ENCODE assay signal across 12 cellular contexts in the genomic region with DNA sequence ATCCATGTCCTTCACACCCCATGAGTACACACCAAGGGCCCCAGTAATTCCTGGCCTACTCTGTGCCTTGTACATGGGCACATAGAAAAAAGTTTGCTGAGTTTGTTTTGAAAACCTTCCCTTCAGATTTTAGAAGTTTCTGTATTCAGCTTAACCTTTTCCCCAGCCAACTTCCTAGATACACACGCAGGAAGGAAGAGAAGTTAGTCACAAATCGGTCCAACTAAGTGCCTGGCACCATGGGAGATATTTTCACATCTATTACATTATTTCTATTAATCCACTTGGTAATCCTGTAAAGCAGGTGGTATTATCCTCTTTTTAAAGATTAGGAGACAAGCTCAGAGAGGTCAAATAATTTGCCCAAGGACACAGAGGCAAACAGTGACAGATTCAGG. TPM values are rescaled to one million over a fixed set of nuclear protein-coding genes. Genes with fewer than 3 reads are reported as not detected.
DNase-seq lines count a peak whose midpoint lies in the region; ATAC-seq and TF ChIP-seq lines count a peak whose summit lies in the region.
"Had no signal": no experiment of that assay in that cellular context is flagged by ENCODE, and none has a peak within 500 bp of the region (broad histone marks: within the 10 kb centered on the region; RNA-seq: fewer than 3 reads in every experiment).

No MANE protein-coding gene starts in this region.

- H3K4me3 Mint-ChIP-seq in CD8-positive, alpha-beta T cell: no peak overlapping the region
- H3K4me3 Mint-ChIP-seq in activated CD8-positive, alpha-beta T cell treated with anti-CD3 and anti-CD28 coated beads, Interleukin-2, amount 10 ng/mL, durations not matched to agents 7 days and 5 days: no peak overlapping the region

- peaks cover 12% of the 10 kb centered on the region for H3K4me1 ChIP-seq in CD8-positive, alpha-beta T cell (ENCODE audit: insufficient read depth, low read length)
- peaks cover 18% of the 10 kb centered on the region for H3K4me1 ChIP-seq in prostate gland (replicated peaks)

- CTCF ChIA-PET in CD8-positive, alpha-beta T cell (lab: Charles Lee): interaction anchor here (1.0 kb wide), 1 partner anchor 9 kb away, joined by 3 read pairs; no protein-coding TSS in a partner anchor
- CTCF ChIA-PET in activated CD8-positive, alpha-beta T cell treated with anti-CD3 and anti-CD28 coated beads, Interleukin-2, amount 10 ng/mL, durations not matched to agents 7 days and 5 days (lab: Charles Lee): interaction anchor here (0.7 to 4.1 kb wide), 7 partner anchors 12 to 133 kb away, joined by 3 to 18 read pairs (median 3); a partner anchor contains a TSS

- 59% methylated on average over 2 of the region's 2 CpGs for WGBS in prostate gland

- POLR2A ChIA-PET in CD8-positive, alpha-beta T cell (lab: Charles Lee): interaction anchor here (0.6 to 2.3 kb wide), 6 partner anchors 12 to 176 kb away, joined by 3 to 9 read pairs (median 3); a partner anchor contains a TSS
- POLR2A ChIA-PET in activated CD8-positive, alpha-beta T cell treated with anti-CD3 and anti-CD28 coated beads, Interleukin-2, amount 10 ng/mL, durations not matched to agents 7 days and 5 days (lab: Charles Lee): no interaction called here

- no peaks in the 10 kb centered on the region for H3K9me3 ChIP-seq in CD8-positive, alpha-beta T cell (ENCODE audit: low read length)
- no peaks in the 10 kb centered on the region for H3K9me3 ChIP-seq in prostate gland

- no peaks in the 10 kb centered on the region for H3K27me3 ChIP-seq in CD8-positive, alpha-beta T cell (ENCODE audit: insufficient read depth, low read length)
- H3K27me3 ChIP-seq in prostate gland (replicated peaks; ENCODE audit: insufficient read depth): no peaks in the 10 kb centered on the region

- H3K36me3 ChIP-seq in CD8-positive, alpha-beta T cell (ENCODE audit: insufficient read depth, low read length): no peaks in the 10 kb centered on the region
- no peaks in the 10 kb centered on the region for H3K36me3 ChIP-seq in prostate gland

- intact Hi-C loops in CD8-positive, alpha-beta T cell (cut with DNase I, micrococcal nuclease): loop anchor here in 1 of 2 experiments (10.0 kb wide), 1 partner anchor 1383 kb away; a partner anchor contains a TSS
- intact Hi-C loops in prostate gland (cut with DNase I): loop anchor here (10.0 kb wide), 1 partner anchor 57 kb away; no protein-coding TSS in a partner anchor
- intact Hi-C loops in left colon (cut with DNase I, micrococcal nuclease): loop anchor here in 1 of 2 donors (10.0 kb wide), 1 partner anchor 57 kb away; no protein-coding TSS in a partner anchor

- ATAC-seq in CD8-positive, alpha-beta T cell: no peak
- ATAC-seq in activated CD8-positive, alpha-beta T cell treated with anti-CD3 and anti-CD28 coated beads, Interleukin-2, amount 10 ng/mL, durations not matched to agents 7 days and 5 days: no peak
- ATAC-seq in left colon: no peak

- DNase-seq in CD8-positive, alpha-beta T cell: no peak
- no peak for DNase-seq in activated CD8-positive, alpha-beta T cell treated with anti-CD3 and anti-CD28 coated beads, Interleukin-2, amount 10 ng/mL, durations not matched to agents 7 days and 5 days
- peak; percentile 34 for DNase-seq in iris pigment epithelial cell (ENCODE audit: low read depth)
- no peak for DNase-seq in prostate gland (ENCODE audit: low spot score)
- no peak for DNase-seq in amniotic stem cell (lab: John Stamatoyannopoulos, UW)
- no peak for DNase-seq in middle frontal gyrus (ENCODE audit: extremely low spot score, low spot score)
- no peak for DNase-seq in RKO (ENCODE audit: low spot score)
- DNase-seq in left colon: no peak
- DNase-seq: central memory CD4-positive, alpha-beta T cell; hypothalamus; NCI-H146; retina had no signal

- H3K27ac ChIP-seq in CD8-positive, alpha-beta T cell (ENCODE audit: low read depth, low read length): no peak overlapping the region
- peak overlapping the region; percentile 39 to 57 for H3K27ac ChIP-seq in prostate gland

- TF ChIP-seq POLR2A in prostate gland (IDR thresholded peaks at IDR 0.05): no peak

- no peak for TF ChIP-seq CTCF in CD8-positive, alpha-beta T cell (IDR thresholded peaks at IDR 0.05)
- TF ChIP-seq CTCF in prostate gland (IDR thresholded peaks at IDR 0.05): no peak

- H3K9me3 Mint-ChIP-seq in CD8-positive, alpha-beta T cell: no peaks in the 10 kb centered on the region
- H3K9me3 Mint-ChIP-seq in activated CD8-positive, alpha-beta T cell treated with anti-CD3 and anti-CD28 coated beads, Interleukin-2, amount 10 ng/mL, durations not matched to agents 7 days and 5 days (ENCODE audit: insufficient read depth): no peaks in the 10 kb centered on the region

- peaks cover 37% of the 10 kb centered on the region for H3K4me1 Mint-ChIP-seq in CD8-positive, alpha-beta T cell (ENCODE audit: low read depth)
- peaks cover 47% of the 10 kb centered on the region for H3K4me1 Mint-ChIP-seq in activated CD8-positive, alpha-beta T cell treated with anti-CD3 and anti-CD28 coated beads, Interleukin-2, amount 10 ng/mL, durations not matched to agents 7 days and 5 days (ENCODE audit: low read depth)

- H3K4me3 ChIP-seq in CD8-positive, alpha-beta T cell (ENCODE audit: low read depth, low read length): no peak overlapping the region
- no peak overlapping the region for H3K4me3 ChIP-seq in prostate gland

- peak overlapping the region; percentile 53 for H3K27ac Mint-ChIP-seq in CD8-positive, alpha-beta T cell
- H3K27ac Mint-ChIP-seq in activated CD8-positive, alpha-beta T cell treated with anti-CD3 and anti-CD28 coated beads, Interleukin-2, amount 10 ng/mL, durations not matched to agents 7 days and 5 days: peak overlapping the region; percentile 6

- H3K27me3 Mint-ChIP-seq in CD8-positive, alpha-beta T cell (ENCODE audit: low read depth): no peaks in the 10 kb centered on the region
- no peaks in the 10 kb centered on the region for H3K27me3 Mint-ChIP-seq in activated CD8-positive, alpha-beta T cell treated with anti-CD3 and anti-CD28 coated beads, Interleukin-2, amount 10 ng/mL, durations not matched to agents 7 days and 5 days (ENCODE audit: low read depth)

- H3K36me3 Mint-ChIP-seq in CD8-positive, alpha-beta T cell: peaks cover 4% of the 10 kb centered on the region
- H3K36me3 Mint-ChIP-seq in activated CD8-positive, alpha-beta T cell treated with anti-CD3 and anti-CD28 coated beads, Interleukin-2, amount 10 ng/mL, durations not matched to agents 7 days and 5 days (ENCODE audit: low read depth): peaks cover 25% of the 10 kb centered on the region

RNA-seq across cellular contexts. Expression of a gene that starts 5.8 kb away (rescaled TPM):
- 1 to 10 TPM; 8.4 to 9.1 TPM for total RNA-seq in CD8-positive, alpha-beta T cell
- total RNA-seq in activated CD8-positive, alpha-beta T cell treated with anti-CD3 and anti-CD28 coated beads, Interleukin-2, amount 10 ng/mL, durations not matched to agents 7 days and 5 days: 10 to 100 TPM; 42.7 to 44.3 TPM
- total RNA-seq in prostate gland (100 to 1,000 TPM in 1 of 2 donors, 10 to 100 TPM in 1; 92.1 to 128 TPM), left colon (100 to 1,000 TPM; 102 to 142 TPM)

RNA-seq across cellular contexts. Expression of a gene that starts 57.9 kb away (rescaled TPM):
- total RNA-seq in CD8-positive, alpha-beta T cell: 1 to 10 TPM; 6.1 to 8.1 TPM
- 10 to 100 TPM; 17.7 to 18.1 TPM for total RNA-seq in activated CD8-positive, alpha-beta T cell treated with anti-CD3 and anti-CD28 coated beads, Interleukin-2, amount 10 ng/mL, durations not matched to agents 7 days and 5 days
- total RNA-seq in prostate gland: 10 to 100 TPM; 59.2 to 75.6 TPM
- 10 to 100 TPM; 36.6 to 40.5 TPM for total RNA-seq in left colon

Comparison
In these comparisons a context has a peak if more than half of its experiments do, and no peak if none do; other contexts are left out.
1. RNA of a gene that starts 5.8 kb away (total RNA-seq): 102 to 142 TPM in left colon, 92.1 to 128 TPM in prostate gland and 42.7 to 44.3 TPM in activated CD8-positive, alpha-beta T cell treated with anti-CD3 and anti-CD28 coated beads, Interleukin-2, amount 10 ng/mL, durations not matched to agents 7 days and 5 days; 8.4 to 9.1 TPM in CD8-positive, alpha-beta T cell; every median in the first group is over 4 times any median in the second.